In the genomic region with DNA sequence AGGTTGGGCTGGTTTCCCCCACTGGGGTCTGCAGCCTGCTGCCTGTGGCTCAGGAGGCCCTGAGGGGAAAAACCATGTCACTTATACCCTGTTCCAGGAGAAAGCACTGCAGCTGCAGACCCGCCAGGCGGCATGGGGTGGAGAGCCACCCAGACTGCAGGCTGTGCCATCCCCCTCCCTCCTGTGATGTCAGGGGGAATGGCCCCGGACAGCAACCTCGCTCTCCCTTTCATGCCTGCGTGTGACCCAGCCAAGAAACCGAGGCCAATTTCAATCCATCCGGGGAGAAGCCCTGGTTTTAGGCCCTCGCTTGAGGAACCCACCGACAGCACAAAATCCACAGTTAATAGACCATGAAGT, we compare ENCODE assay signal across 22 cellular contexts. TPM values are rescaled to one million over a fixed set of nuclear protein-coding genes. Genes with fewer than 3 reads are reported as not detected.
"Had no signal": no experiment of that assay in that cellular context is flagged by ENCODE, and none has a peak within 500 bp of the region (broad histone marks: within the 10 kb centered on the region; RNA-seq: fewer than 3 reads in every experiment).

No MANE protein-coding gene starts in this region.

- H3K9me3 ChIP-seq: MG63, SJSA1 had no signal

- H3K36me3 ChIP-seq: MG63, SJSA1 had no signal

- H3K4me1 ChIP-seq: SJSA1 had no signal

- H3K4me3 ChIP-seq: MG63, SJSA1 had no signal

- DNase-seq: KBM-7, MG63, NCI-H1092, NCI-H1105 treated with DMSO at 0.1 percent for 48 hours, NCI-H1417 treated with DMSO at 0.1 percent for 48 hours, NCI-H146, NCI-H1694 treated with DMSO at 0.1 percent for 48 hours, NCI-H1930, NCI-H2081, NCI-H2107, NCI-H2171, NCI-H226, NCI-H446, NCI-H510A, NCI-H524 treated with DMSO at 0.1 percent for 48 hours, NCI-H69, NCI-H774, Right ventricle myocardium superior, RPMI8226, SIG-M5 had no signal

- H3K27me3 ChIP-seq: MG63 had no signal

- H3K27ac ChIP-seq: HL-60, SJSA1 had no signal

RNA-seq across cellular contexts. Expression of gene MATK, which starts 37.1 kb away (rescaled TPM):
- total RNA-seq: SJSA1 had no signal

RNA-seq across cellular contexts. Expression of gene ZFR2, which starts 45.5 kb away (rescaled TPM):
- total RNA-seq: Right ventricle myocardium superior, SJSA1 had no signal

RNA-seq across cellular contexts. Expression of gene RAX2, which starts 51.3 kb away (rescaled TPM):
- total RNA-seq: Right ventricle myocardium superior, SJSA1 had no signal

RNA-seq across cellular contexts. Expression of gene ATCAY, which starts 57.2 kb away (rescaled TPM):
- total RNA-seq: Right ventricle myocardium superior had no signal
